Comparison of ENCODE assay signal across 21 cellular contexts in genomic region chr2:11186145-11186544, GRCh38.
"Had no signal": no experiment of that assay in that cellular context is flagged by ENCODE, and none has a peak within 500 bp of the region (broad histone marks: within the 10 kb centered on the region; RNA-seq: fewer than 3 reads in every experiment).

No MANE protein-coding gene starts in this region.

- H3K27me3 ChIP-seq: MG63 had no signal

- H3K9ac ChIP-seq: SK-N-SH had no signal

- H3K4me2 ChIP-seq: SK-N-SH had no signal

- H3K27ac ChIP-seq: HL-60 had no signal

- DNase-seq: Karpas-422, KG1, MG63, NCI-H1092, NCI-H1105 treated with DMSO at 0.1 percent for 48 hours, NCI-H1417 treated with DMSO at 0.1 percent for 48 hours, NCI-H146, NCI-H187, NCI-H2029, NCI-H2081 treated with DMSO at 0.1 percent for 48 hours, NCI-H2171, NCI-H226, NCI-H446, NCI-H510A, NCI-H524 treated with DMSO at 0.1 percent for 48 hours, NCI-H69, NCI-H774, Right ventricle myocardium superior, RPMI8226, SK-N-SH had no signal

- H3K4me3 ChIP-seq: MG63 had no signal

- H3K9me3 ChIP-seq: MG63, SK-N-SH had no signal
